Comparison of ENCODE assay signal across 1 cellular context in genomic region chr3:32502089-32502943, GRCh38.
A peak's percentile ranks its signal among the peaks of the same experiment; 100 is the strongest.
TF ChIP-seq lines count a peak whose summit lies in the region.

Gene CMTM6 (minus strand): TSS chr3:32502852. CDS start chr3:32502745, 107 bp downstream.

TF ChIP-seq in HepG2, 621 proteins besides CTCF, POLR2A, EP300 and RAD21 (continued from another document):
- TF ChIP-seq, protein P1, sequence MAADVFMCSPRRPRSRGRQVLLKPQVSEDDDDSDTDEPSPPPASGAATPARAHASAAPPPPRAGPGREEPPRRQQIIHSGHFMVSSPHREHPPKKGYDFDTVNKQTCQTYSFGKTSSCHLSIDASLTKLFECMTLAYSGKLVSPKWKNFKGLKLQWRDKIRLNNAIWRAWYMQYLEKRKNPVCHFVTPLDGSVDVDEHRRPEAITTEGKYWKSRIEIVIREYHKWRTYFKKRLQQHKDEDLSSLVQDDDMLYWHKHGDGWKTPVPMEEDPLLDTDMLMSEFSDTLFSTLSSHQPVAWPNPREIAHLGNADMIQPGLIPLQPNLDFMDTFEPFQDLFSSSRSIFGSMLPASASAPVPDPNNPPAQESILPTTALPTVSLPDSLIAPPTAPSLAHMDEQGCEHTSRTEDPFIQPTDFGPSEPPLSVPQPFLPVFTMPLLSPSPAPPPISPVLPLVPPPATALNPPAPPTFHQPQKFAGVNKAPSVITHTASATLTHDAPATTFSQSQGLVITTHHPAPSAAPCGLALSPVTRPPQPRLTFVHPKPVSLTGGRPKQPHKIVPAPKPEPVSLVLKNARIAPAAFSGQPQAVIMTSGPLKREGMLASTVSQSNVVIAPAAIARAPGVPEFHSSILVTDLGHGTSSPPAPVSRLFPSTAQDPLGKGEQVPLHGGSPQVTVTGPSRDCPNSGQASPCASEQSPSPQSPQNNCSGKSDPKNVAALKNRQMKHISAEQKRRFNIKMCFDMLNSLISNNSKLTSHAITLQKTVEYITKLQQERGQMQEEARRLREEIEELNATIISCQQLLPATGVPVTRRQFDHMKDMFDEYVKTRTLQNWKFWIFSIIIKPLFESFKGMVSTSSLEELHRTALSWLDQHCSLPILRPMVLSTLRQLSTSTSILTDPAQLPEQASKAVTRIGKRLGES (CRISPR knock-in tag; IDR thresholded peaks at IDR 0.05; ENCODE audit: borderline replicate concordance) = no peak
- TF ChIP-seq CCDC6 (CRISPR knock-in tag; IDR thresholded peaks at IDR 0.05) (0 out of 2 replicates have a peak, but pooled peaks have one; percentile 44), ZSCAN21 (CRISPR knock-in tag; IDR thresholded peaks at IDR 0.05; ENCODE audit: borderline replicate concordance) (no peak), ZNF264 (CRISPR knock-in tag; IDR thresholded peaks at IDR 0.05) (0 out of 2 replicates have a peak, but pooled peaks have one; percentile 26), KAT8 (CRISPR knock-in tag; IDR thresholded peaks at IDR 0.05) (peak; percentile 71; the same call in 1 of the 2 replicates), ZBTB46 (CRISPR knock-in tag; IDR thresholded peaks at IDR 0.05; ENCODE audit: borderline replicate concordance) (no peak), HOXA9 (CRISPR knock-in tag; IDR thresholded peaks at IDR 0.05; ENCODE audit: borderline replicate concordance) (0 out of 2 replicates have a peak, but pooled peaks have one; percentile 19), MTA3 (CRISPR knock-in tag; IDR thresholded peaks at IDR 0.05) (no peak)
- TF ChIP-seq, protein P2, sequence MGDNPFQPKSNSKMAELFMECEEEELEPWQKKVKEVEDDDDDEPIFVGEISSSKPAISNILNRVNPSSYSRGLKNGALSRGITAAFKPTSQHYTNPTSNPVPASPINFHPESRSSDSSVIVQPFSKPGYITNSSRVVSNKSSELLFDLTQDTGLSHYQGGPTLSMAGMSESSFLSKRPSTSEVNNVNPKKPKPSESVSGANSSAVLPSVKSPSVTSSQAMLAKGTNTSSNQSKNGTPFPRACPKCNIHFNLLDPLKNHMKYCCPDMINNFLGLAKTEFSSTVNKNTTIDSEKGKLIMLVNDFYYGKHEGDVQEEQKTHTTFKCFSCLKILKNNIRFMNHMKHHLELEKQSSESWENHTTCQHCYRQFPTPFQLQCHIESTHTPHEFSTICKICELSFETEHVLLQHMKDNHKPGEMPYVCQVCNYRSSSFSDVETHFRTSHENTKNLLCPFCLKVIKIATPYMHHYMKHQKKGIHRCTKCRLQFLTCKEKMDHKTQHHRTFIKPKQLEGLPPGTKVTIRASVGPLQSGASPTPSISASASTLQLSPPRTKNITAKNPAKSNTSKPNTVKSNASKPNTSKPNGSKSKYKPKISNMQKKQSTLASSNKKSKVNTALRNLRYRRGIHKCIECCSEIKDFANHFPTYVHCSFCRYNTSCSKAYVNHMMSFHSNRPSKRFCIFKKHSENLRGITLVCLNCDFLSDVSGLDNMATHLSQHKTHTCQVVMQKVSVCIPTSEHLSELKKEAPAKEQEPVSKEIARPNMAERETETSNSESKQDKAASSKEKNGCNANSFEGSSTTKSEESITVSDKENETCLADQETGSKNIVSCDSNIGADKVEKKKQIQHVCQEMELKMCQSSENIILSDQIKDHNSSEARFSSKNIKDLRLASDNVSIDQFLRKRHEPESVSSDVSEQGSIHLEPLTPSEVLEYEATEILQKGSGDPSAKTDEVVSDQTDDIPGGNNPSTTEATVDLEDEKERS (CRISPR knock-in tag; IDR thresholded peaks at IDR 0.05) = no peak
